ENCODE assay signal across 17 cellular contexts in the genomic region with DNA sequence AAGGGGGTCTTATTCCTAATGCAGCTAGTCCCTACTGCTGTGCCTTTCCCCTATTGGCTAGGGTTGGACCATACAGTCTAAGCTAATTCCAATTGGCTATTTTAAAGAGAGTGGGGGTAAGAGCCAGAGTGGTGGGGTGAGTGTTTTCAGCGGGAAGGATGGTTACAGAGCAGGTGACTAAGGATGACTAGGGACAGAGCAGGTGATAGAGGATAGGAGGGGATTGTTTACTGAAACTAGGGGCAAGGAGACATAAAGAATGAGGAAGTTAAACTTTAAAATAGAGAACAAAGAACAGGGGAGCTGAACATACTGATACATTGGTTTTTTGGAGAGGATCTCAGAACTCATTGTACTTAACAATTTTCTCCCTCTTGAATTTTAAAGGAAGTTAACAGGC. TPM values are rescaled to one million over a fixed set of nuclear protein-coding genes. Genes with fewer than 3 reads are reported as not detected.
"Had no signal": no experiment of that assay in that cellular context is flagged by ENCODE, and none has a peak within 500 bp of the region (broad histone marks: within the 10 kb centered on the region; RNA-seq: fewer than 3 reads in every experiment).

No MANE protein-coding gene starts in this region.

RNA-seq across cellular contexts. Expression of gene APOL6, which starts 27.8 kb away (rescaled TPM):
- total RNA-seq: endodermal cell had no signal

RNA-seq across cellular contexts. Expression of gene APOL5, which starts 41.6 kb away (rescaled TPM):
- total RNA-seq: colonic mucosa; endodermal cell; esophagus mucosa; glomerular endothelial cell; left lobe of liver; liver; lung; mononuclear cell; natural killer cell treated with Interleukin-12 subunit alpha and Interleukin-12 subunit beta and Interleukin-15 and Interleukin-18, amount 100 ng/mL, for 72 hours; ovary; renal cortical epithelial cell; right cardiac atrium; sigmoid colon; thoracic aorta; upper lobe of left lung had no signal
- polyA plus RNA-seq: keratinocyte, lung, ovary, sigmoid colon had no signal

RNA-seq across cellular contexts. Expression of gene MB, which starts 58.9 kb away (rescaled TPM):
- total RNA-seq: glomerular endothelial cell; mononuclear cell; natural killer cell treated with Interleukin-12 subunit alpha and Interleukin-12 subunit beta and Interleukin-15 and Interleukin-18, amount 100 ng/mL, for 72 hours; renal cortical epithelial cell; thoracic aorta; tibial nerve had no signal
- polyA plus RNA-seq: keratinocyte had no signal
